In genomic region chr4:31880837-31881236, GRCh38 we compare ENCODE assay signal across 2 cellular contexts.
TF ChIP-seq lines count a peak whose summit lies in the region.

No MANE protein-coding gene starts in this region.

TF ChIP-seq in K562, 482 proteins besides CTCF, POLR2A, EP300 and RAD21:
- TF ChIP-seq ZNF512 (tag; IDR thresholded peaks at IDR 0.05): 0 out of 2 replicates have a peak, but pooled peaks have one; percentile 26

TF ChIP-seq in HepG2, 621 proteins besides CTCF, POLR2A, EP300 and RAD21:
- 0 out of 2 replicates have a peak, but pooled peaks have one; percentile 71 for TF ChIP-seq TRIM22 (IDR thresholded peaks at IDR 0.05)
